8 cellular contexts compared by ENCODE assay signal in the genomic region with DNA sequence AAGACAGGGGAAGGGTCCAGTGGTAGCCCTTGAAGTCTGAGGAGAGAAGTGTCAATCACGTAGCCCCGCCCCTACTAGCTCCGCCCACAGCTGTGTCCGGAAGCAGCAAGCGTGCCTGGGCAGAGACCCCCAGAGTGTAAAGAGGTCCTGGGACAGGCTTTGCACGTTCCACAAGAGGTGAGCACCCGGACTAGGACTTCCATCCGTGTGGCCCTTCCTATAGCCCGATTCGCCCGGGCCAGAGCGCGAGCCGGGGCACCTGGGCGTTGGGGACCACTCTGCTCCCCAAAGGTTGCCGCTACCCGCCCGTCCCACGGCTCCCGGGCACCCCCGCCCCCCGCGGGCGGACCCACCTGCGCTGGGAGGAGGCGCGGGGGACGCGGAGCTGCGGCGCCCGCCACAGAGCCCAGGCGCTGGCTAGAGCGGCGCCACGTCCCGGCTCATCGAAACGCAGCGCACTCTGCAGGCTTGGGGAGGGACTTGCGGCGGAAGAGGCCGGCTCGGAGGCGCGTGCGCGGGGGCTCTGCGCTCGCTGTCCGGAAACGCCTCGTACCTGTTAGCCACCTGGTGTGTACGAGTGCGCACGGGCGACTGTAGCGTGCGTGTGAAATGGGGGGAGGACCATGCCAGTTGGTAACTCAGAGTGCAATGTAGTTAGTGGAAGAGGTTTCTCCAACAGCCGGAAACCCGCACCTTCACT. TPM values are rescaled to one million over a fixed set of nuclear protein-coding genes. Genes with fewer than 3 reads are reported as not detected.
DNase-seq lines count a peak whose midpoint lies in the region; ATAC-seq and TF ChIP-seq lines count a peak whose summit lies in the region.

A gene with protein sequence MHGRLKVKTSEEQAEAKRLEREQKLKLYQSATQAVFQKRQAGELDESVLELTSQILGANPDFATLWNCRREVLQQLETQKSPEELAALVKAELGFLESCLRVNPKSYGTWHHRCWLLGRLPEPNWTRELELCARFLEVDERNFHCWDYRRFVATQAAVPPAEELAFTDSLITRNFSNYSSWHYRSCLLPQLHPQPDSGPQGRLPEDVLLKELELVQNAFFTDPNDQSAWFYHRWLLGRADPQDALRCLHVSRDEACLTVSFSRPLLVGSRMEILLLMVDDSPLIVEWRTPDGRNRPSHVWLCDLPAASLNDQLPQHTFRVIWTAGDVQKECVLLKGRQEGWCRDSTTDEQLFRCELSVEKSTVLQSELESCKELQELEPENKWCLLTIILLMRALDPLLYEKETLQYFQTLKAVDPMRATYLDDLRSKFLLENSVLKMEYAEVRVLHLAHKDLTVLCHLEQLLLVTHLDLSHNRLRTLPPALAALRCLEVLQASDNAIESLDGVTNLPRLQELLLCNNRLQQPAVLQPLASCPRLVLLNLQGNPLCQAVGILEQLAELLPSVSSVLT (minus strand): TSS at position 464 of the 700 bp plus-strand sequence. CDS start 482 bp downstream, outside the sequence.

- H3K4me1 Mint-ChIP-seq in CD4-positive, alpha-beta T cell (ENCODE audit: low read depth) = peaks cover 40% of the 10 kb centered on the region
- peaks cover 39% of the 10 kb centered on the region for H3K4me1 Mint-ChIP-seq in activated CD8-positive, alpha-beta T cell treated with anti-CD3 and anti-CD28 coated beads for 36 hours (ENCODE audit: low read depth)

- intact Hi-C loops in CD4-positive, alpha-beta T cell (cut with DNase I, micrococcal nuclease) = loop anchor here (1.0 to 5.0 kb wide), 8 partner anchors 26 to 58 kb away; a partner anchor contains a TSS
- intact Hi-C loops in activated CD8-positive, alpha-beta T cell treated with anti-CD3 and anti-CD28 coated beads for 36 hours (cut with micrococcal nuclease) = loop anchor here (2.0 kb wide), 1 partner anchor 24 kb away; no protein-coding TSS in a partner anchor

- POLR2A ChIA-PET in CD4-positive, alpha-beta T cell (lab: Charles Lee) = interaction anchor here (0.6 to 4.0 kb wide), 27 partner anchors 9 to 951 kb away, joined by 3 to 134 read pairs (median 7); a partner anchor contains a TSS
- POLR2A ChIA-PET in activated CD8-positive, alpha-beta T cell treated with anti-CD3 and anti-CD28 coated beads for 36 hours (lab: Charles Lee) = interaction anchor here (0.6 to 4.7 kb wide), 24 partner anchors 8 to 147 kb away, joined by 3 to 21 read pairs (median 4); a partner anchor contains a TSS

- peak; percentile 83 for ATAC-seq in CD4-positive, alpha-beta T cell (ENCODE audit: poor library complexity)
- ATAC-seq in GM19438 (IDR thresholded peaks at IDR 0.05; ENCODE audit: low read depth, unreplicated experiment) = peak; percentile 81
- peak; percentile 40 for ATAC-seq in HG03575 (IDR thresholded peaks at IDR 0.05; ENCODE audit: extremely low read depth, insufficient number of reproducible peaks, low FRiP score, unreplicated experiment)
- ATAC-seq in activated CD8-positive, alpha-beta T cell treated with anti-CD3 and anti-CD28 coated beads for 36 hours = peak; percentile 85

- H3K27me3 Mint-ChIP-seq in CD4-positive, alpha-beta T cell = no peaks in the 10 kb centered on the region
- H3K27me3 Mint-ChIP-seq in activated CD8-positive, alpha-beta T cell treated with anti-CD3 and anti-CD28 coated beads for 36 hours = no peaks in the 10 kb centered on the region

- peaks cover 40% of the 10 kb centered on the region for H3K36me3 Mint-ChIP-seq in CD4-positive, alpha-beta T cell (ENCODE audit: low read depth)
- peaks cover 21% of the 10 kb centered on the region for H3K36me3 Mint-ChIP-seq in activated CD8-positive, alpha-beta T cell treated with anti-CD3 and anti-CD28 coated beads for 36 hours (ENCODE audit: low read depth)

- H3K27ac Mint-ChIP-seq in CD4-positive, alpha-beta T cell = peak within 1 kb of the TSS; percentile 97
- H3K27ac Mint-ChIP-seq in activated CD8-positive, alpha-beta T cell treated with anti-CD3 and anti-CD28 coated beads for 36 hours = peak within 1 kb of the TSS; percentile 94

- H3K9me3 ChIP-seq in CD4-positive, alpha-beta T cell (ENCODE audit: control insufficient read depth, low read length) = no peaks in the 10 kb centered on the region

- CTCF ChIA-PET in CD4-positive, alpha-beta T cell (lab: Charles Lee) = interaction anchor here (0.6 to 3.6 kb wide), 21 partner anchors 9 to 171 kb away, joined by 3 to 20 read pairs (median 4); a partner anchor contains a TSS
- CTCF ChIA-PET in activated CD8-positive, alpha-beta T cell treated with anti-CD3 and anti-CD28 coated beads for 36 hours (lab: Charles Lee) = interaction anchor here (0.7 to 5.4 kb wide), 19 partner anchors 9 to 165 kb away, joined by 3 to 66 read pairs (median 7); a partner anchor contains a TSS

- no peaks in the 10 kb centered on the region for H3K27me3 ChIP-seq in CD4-positive, alpha-beta T cell (ENCODE audit: control insufficient read depth, insufficient read depth, low read length)

- peak within 1 kb of the TSS; percentile 96 for H3K4me3 Mint-ChIP-seq in CD4-positive, alpha-beta T cell
- H3K4me3 Mint-ChIP-seq in activated CD8-positive, alpha-beta T cell treated with anti-CD3 and anti-CD28 coated beads for 36 hours = peak within 1 kb of the TSS; percentile 82

- no peaks in the 10 kb centered on the region for H3K9me3 Mint-ChIP-seq in CD4-positive, alpha-beta T cell
- H3K9me3 Mint-ChIP-seq in activated CD8-positive, alpha-beta T cell treated with anti-CD3 and anti-CD28 coated beads for 36 hours = no peaks in the 10 kb centered on the region

- peak within 1 kb of the TSS; percentile 95 for H3K27ac ChIP-seq in CD4-positive, alpha-beta T cell (ENCODE audit: low read depth, low read length)

- TF ChIP-seq CTCF in CD4-positive, alpha-beta T cell (IDR thresholded peaks at IDR 0.05) = peak; percentile 75
- TF ChIP-seq CTCF in activated CD8-positive, alpha-beta T cell treated with anti-CD3 and anti-CD28 coated beads for 36 hours (IDR thresholded peaks at IDR 0.05) = peak; percentile 77

- peak; percentile 84 to 94 (median 90) for DNase-seq in CD4-positive, alpha-beta T cell
- DNase-seq in NCI-H82 (lab: John Stamatoyannopoulos, UW) = peak; percentile 89
- DNase-seq in activated CD8-positive, alpha-beta T cell treated with anti-CD3 and anti-CD28 coated beads for 36 hours = peak; percentile 92
- DNase-seq in effector CD4-positive, alpha-beta T cell = peak; percentile 87
- peak; percentile 91 to 95 for DNase-seq in lung microvascular endothelial cell (ENCODE audit: low read depth in 2 of 2)
- peak; percentile 71 to 77 (median 75) for DNase-seq in stimulated activated CD4-positive, alpha-beta T cell treated with anti-CD3 and anti-CD28 coated beads, TNF-alpha, amount 100 ng/mL, for 48 hours (ENCODE audit: low read depth in 3 of 3)

RNA-seq across cellular contexts. Expression of the gene that starts here (rescaled TPM):
- 10 to 100 TPM; 52.3 to 55.2 TPM for total RNA-seq in CD4-positive, alpha-beta T cell
- 10 to 100 TPM; 37.6 to 42.7 TPM for total RNA-seq in activated CD8-positive, alpha-beta T cell treated with anti-CD3 and anti-CD28 coated beads for 36 hours
- total RNA-seq in lung microvascular endothelial cell = 11.8 and 17.3 TPM in 2 replicates

Comparison
In these comparisons a context has a peak if more than half of its experiments do, and no peak if none do; other contexts are left out.
1. Peak in every context shown above with its lines: DNase-seq, ATAC-seq and H3K27ac ChIP-seq.